16 cellular contexts compared by ENCODE assay signal in genomic region chr18:470661-471501, GRCh38. TPM values are rescaled to one million over a fixed set of nuclear protein-coding genes. Genes with fewer than 3 reads are reported as not detected.
DNase-seq lines count a peak whose midpoint lies in the region; ATAC-seq and TF ChIP-seq lines count a peak whose summit lies in the region.
"Had no signal": no experiment of that assay in that cellular context is flagged by ENCODE, and none has a peak within 500 bp of the region (broad histone marks: within the 10 kb centered on the region; RNA-seq: fewer than 3 reads in every experiment).

No MANE protein-coding gene starts in this region.

- H3K9me3 ChIP-seq in upper lobe of right lung = no peaks in the 10 kb centered on the region

- DNase-seq in Right ventricle myocardium superior (no peak), cardiac septum (ENCODE audit: low spot score) (no peak), RWPE1 (ENCODE audit: low spot score) (peak; percentile 21), fibroblast of mammary gland (ENCODE audit: low read depth) (peak; percentile 90), upper lobe of right lung (no peak), UCSD-AML1 (lab: John Stamatoyannopoulos, UW; ENCODE audit: unreplicated experiment) (no peak), NCI-H1417 (lab: John Stamatoyannopoulos, UW) (no peak)
- DNase-seq: activated naive CD8-positive, alpha-beta T cell treated with anti-CD3 and anti-CD28 coated beads for 36 hours; DMS 273 treated with DMSO at 0.1 percent for 48 hours; glutamatergic neuron; left colon; NCI-H510A treated with DMSO at 0.1 percent for 48 hours; stimulated activated CD4-positive, alpha-beta T cell treated with anti-CD3 and anti-CD28 coated beads, Interleukin-15, amount 100 ng/mL, for 24 hours had no signal

- no peaks in the 10 kb centered on the region for H3K27me3 ChIP-seq in upper lobe of right lung
- H3K27me3 ChIP-seq: neural progenitor cell had no signal

- H3K27ac ChIP-seq in RWPE1 = no peak overlapping the region
- peak overlapping the region; percentile 1 for H3K27ac ChIP-seq in upper lobe of right lung
- H3K27ac ChIP-seq: neural progenitor cell, VCaP had no signal

- H3K36me3 ChIP-seq in upper lobe of right lung = no peaks in the 10 kb centered on the region
- H3K36me3 ChIP-seq: neural progenitor cell had no signal

- ATAC-seq in Right ventricle myocardium superior (ENCODE audit: poor library complexity) = peak; percentile 62
- ATAC-seq in upper lobe of right lung = no peak
- no peak for ATAC-seq in HG02588 (IDR thresholded peaks at IDR 0.05; ENCODE audit: unreplicated experiment)
- ATAC-seq: left colon had no signal

- POLR2A ChIA-PET in RWPE1 (lab: Yijun Ruan, JAX; ENCODE audit: low non-redundant PET) = no interaction called here

- intact Hi-C loops in Right ventricle myocardium superior (cut with DNase I) = no loop called here
- intact Hi-C loops in cardiac septum (cut with DNase I) = no loop called here
- intact Hi-C loops in upper lobe of right lung (cut with DNase I) = no loop called here

- H3K4me1 ChIP-seq in upper lobe of right lung = peaks cover 28% of the 10 kb centered on the region
- H3K4me1 ChIP-seq: neural progenitor cell had no signal

- CTCF ChIA-PET in RWPE1 (lab: Yijun Ruan, JAX) = interaction anchor here (0.6 kb wide), 2 partner anchors 12 to 27 kb away, joined by 3 read pairs; no protein-coding TSS in a partner anchor

- TF ChIP-seq CTCF in RWPE1 (conservative IDR thresholded peaks at IDR 0.05; ENCODE audit: low read depth) (no peak), fibroblast of mammary gland (conservative IDR thresholded peaks at IDR 0.05; ENCODE audit: control insufficient read depth, insufficient read depth, low read depth, low read length) (no peak), upper lobe of right lung (IDR thresholded peaks at IDR 0.05) (no peak)

- H3K4me3 ChIP-seq in fibroblast of mammary gland (ENCODE audit: control insufficient read depth, low read depth, low read length) (no peak overlapping the region), upper lobe of right lung (no peak overlapping the region)
- H3K4me3 ChIP-seq: neural progenitor cell had no signal

RNA-seq across cellular contexts. Expression of gene COLEC12, which starts 29.6 kb away (rescaled TPM):
- 9.1 TPM for total RNA-seq in Right ventricle myocardium superior
- 5.5 TPM for total RNA-seq in cardiac septum
- 55.2 TPM for total RNA-seq in upper lobe of right lung
- total RNA-seq: activated naive CD8-positive, alpha-beta T cell treated with anti-CD3 and anti-CD28 coated beads for 36 hours had no signal

Comparison
In these comparisons a context has a peak if more than half of its experiments do, and no peak if none do; other contexts are left out.
1. DNase-seq: peak in RWPE1 (single experiment) and fibroblast of mammary gland (single experiment); none in Right ventricle myocardium superior (single experiment), cardiac septum (single experiment), upper lobe of right lung (single experiment), UCSD-AML1 (single experiment) and NCI-H1417 (0 of 3).